In genomic region chrX:154374361-154375155, GRCh38 we compare ENCODE assay signal across 8 cellular contexts. TPM values are rescaled to one million over a fixed set of nuclear protein-coding genes. Genes with fewer than 3 reads are reported as not detected.
DNase-seq lines count a peak whose midpoint lies in the region; FAIRE-seq and TF ChIP-seq lines count a peak whose summit lies in the region.

Gene FLNA, minus strand, starts transcription at chrX:154374634. Its CDS starts 3,389 bp downstream, at chrX:154371245.

- FAIRE-seq in H1 (lab: Jason Lieb, UNC): no peak

- peak within 1 kb of the TSS in 1 of 4 experiments; percentile 13; a peak in 3 of 7 replicates for H3K9ac ChIP-seq in H1 (replicated peaks in 1 of 4; ENCODE audit: extremely low read depth in 1 of 4, low read depth in 3 of 4, low read length in 3 of 4)

- no peak within 1 kb of the TSS for H2BK15ac ChIP-seq in H1 (ENCODE audit: low read length)

- peaks cover 0 to 3% (median 0%) of the 10 kb centered on the region in 4 experiments; a peak in 2 of 7 replicates for H3K27me3 ChIP-seq in H1 (replicated peaks in 1 of 4; ENCODE audit: control insufficient read depth in 3 of 4, extremely low read depth in 1 of 4, insufficient read depth in 3 of 4, low read length in 3 of 4)
- no peaks in the 10 kb centered on the region for H3K27me3 ChIP-seq in mononuclear cell (ENCODE audit: insufficient read depth, low read length)
- H3K27me3 ChIP-seq in transverse colon: peaks cover 14% of the 10 kb centered on the region

- H3K18ac ChIP-seq in H1 (ENCODE audit: extremely low read depth, low read length): peak within 1 kb of the TSS; percentile 60

- peaks cover 0 to 4% (median 0%) of the 10 kb centered on the region in 4 experiments; a peak in 1 of 8 replicates for H3K36me3 ChIP-seq in H1 (ENCODE audit: control insufficient read depth in 2 of 4, insufficient read depth in 4 of 4, low read length in 3 of 4)
- H3K36me3 ChIP-seq in transverse colon: no peaks in the 10 kb centered on the region

- no peak within 1 kb of the TSS for H3K23ac ChIP-seq in H1 (ENCODE audit: insufficient read length)

- TF ChIP-seq EP300 in H1 (IDR thresholded peaks at IDR 0.05; ENCODE audit: borderline replicate concordance in 1 of 2, low read depth in 2 of 2, low read length in 2 of 2) (no peak), transverse colon (IDR thresholded peaks at IDR 0.05; ENCODE audit: low read depth) (no peak)

- peak within 1 kb of the TSS; percentile 72 for H2BK120ac ChIP-seq in H1 (replicated peaks; ENCODE audit: low read depth, low read length)

- no peak for TF ChIP-seq POLR2A in H1 (IDR thresholded peaks at IDR 0.05; ENCODE audit: control extremely low read depth in 1 of 2, low read depth in 2 of 2, low read length in 2 of 2)
- no peak for TF ChIP-seq POLR2A in transverse colon (IDR thresholded peaks at IDR 0.05)

- intact Hi-C loops in transverse colon (cut with DNase I; ENCODE audit: low total_unique reads): no loop called here

- POLR2A ChIA-PET in H1 (lab: Charles Lee; ENCODE audit: partially characterized antibody): interaction anchor here (1.1 to 5.7 kb wide), 10 partner anchors 9 to 142 kb away, joined by 3 to 96 read pairs (median 6); partner anchors contain the start of genes FAM3A and RPL10

- H4K8ac ChIP-seq in H1 (ENCODE audit: extremely low read depth, insufficient read depth, low read length): no peak within 1 kb of the TSS; the same call in 1 of the 2 replicates

- peak in 1 of 2 experiments; percentile 23; a peak in 1 of 4 replicates for TF ChIP-seq RAD21 in H1 (IDR thresholded peaks at IDR 0.05 in 1 of 2, conservative IDR thresholded peaks at IDR 0.05 in 1 of 2; ENCODE audit: low read depth in 2 of 2, low read length in 2 of 2)

- H4K20me1 ChIP-seq in H1 (replicated peaks in 1 of 2; ENCODE audit: control insufficient read depth in 1 of 2, insufficient read depth in 2 of 2, low read length in 2 of 2): no peaks in the 10 kb centered on the region

- TF ChIP-seq CTCF in H1 (IDR thresholded peaks at IDR 0.05; ENCODE audit: control extremely low read depth in 1 of 3, insufficient read depth in 1 of 3, low read depth in 1 of 3, low read length in 3 of 3) (peak in 1 of 3 experiments; percentile 25; a peak in 1 of 4 replicates), transverse colon (IDR thresholded peaks at IDR 0.05) (no peak)

- no peaks in the 10 kb centered on the region for H3K9me3 ChIP-seq in H1 (ENCODE audit: insufficient read depth in 2 of 2, low read depth in 1 of 2, low read length in 1 of 2)
- no peaks in the 10 kb centered on the region for H3K9me3 ChIP-seq in mononuclear cell (ENCODE audit: low read depth, low read length)
- H3K9me3 ChIP-seq in transverse colon: no peaks in the 10 kb centered on the region

- CTCF ChIA-PET in H1 (lab: Charles Lee; ENCODE audit: partially characterized antibody): interaction anchor here (0.7 to 2.6 kb wide), 10 partner anchors 8 to 160 kb away, joined by 3 to 29 read pairs (median 4); partner anchors contain the start of genes DNASE1L1 and RPL10

- peak within 1 kb of the TSS; percentile 45 to 65 for H3K4me2 ChIP-seq in H1 (ENCODE audit: insufficient read depth in 1 of 2, low read depth in 2 of 2, low read length in 2 of 2)

- H3K79me2 ChIP-seq in H1 (ENCODE audit: control insufficient read depth in 1 of 2, insufficient read depth in 2 of 2, low read length in 2 of 2): peaks cover 3 to 16% of the 10 kb centered on the region in 2 experiments; a peak in 3 of 4 replicates

- peak within 1 kb of the TSS; percentile 75; the same call in 1 of the 2 replicates for H2BK12ac ChIP-seq in H1 (ENCODE audit: low read depth, low read length)

- H3K4me3 ChIP-seq in H1 (ENCODE audit: extremely low read depth in 1 of 4, insufficient read depth in 2 of 4, low read depth in 3 of 4, low read length in 4 of 4) (peak within 1 kb of the TSS in 3 of 4 experiments; percentile 12 to 55 (median 29); a peak in 6 of 8 replicates), mononuclear cell (ENCODE audit: low read length) (no peak within 1 kb of the TSS), transverse colon (peak within 1 kb of the TSS; percentile 34 to 63 (median 49))

- in situ Hi-C loops in transverse colon (cut with MboI; ENCODE audit: low pct_ligation_motif_present in 1 of 4, low pct_unique_long_range_greater_than_20kb in 1 of 4, low sequenced_read_pairs in 3 of 4): no loop called here

- H3K4ac ChIP-seq in H1 (replicated peaks; ENCODE audit: insufficient read length, low read depth, low read length): peak within 1 kb of the TSS; percentile 38

- H2AFZ ChIP-seq in H1 (ENCODE audit: low read length): no peak within 1 kb of the TSS

- no peak within 1 kb of the TSS for H3K14ac ChIP-seq in H1 (ENCODE audit: insufficient read length)

- peak within 1 kb of the TSS; percentile 66; the same call in 1 of the 2 replicates for H2BK5ac ChIP-seq in H1 (ENCODE audit: low read depth, low read length)

- peak within 1 kb of the TSS; percentile 67; the same call in 1 of the 2 replicates for H2AK5ac ChIP-seq in H1 (ENCODE audit: low read depth, low read length)

- peak within 1 kb of the TSS; percentile 97 for H4K91ac ChIP-seq in H1 (replicated peaks; ENCODE audit: insufficient read length, low read length)

- H4K5ac ChIP-seq in H1 (ENCODE audit: insufficient read length, low read depth, low read length): peak within 1 kb of the TSS; percentile 15

- H3K4me1 ChIP-seq in H1 (replicated peaks in 1 of 4; ENCODE audit: control insufficient read depth in 3 of 4, insufficient read depth in 4 of 4, low read length in 3 of 4) (peaks cover 0 to 15% (median 9%) of the 10 kb centered on the region in 4 experiments; a peak in 6 of 7 replicates), mononuclear cell (ENCODE audit: insufficient read depth, low read length) (peaks cover 39% of the 10 kb centered on the region), transverse colon (peaks cover 0 to 24% (median 12%) of the 10 kb centered on the region in 4 donors)

- WGBS in H1 (ENCODE audit: extremely low coverage in 1 of 2, insufficient coverage in 1 of 2, insufficient read length in 1 of 2, insufficient replicate concordance in 2 of 2, low coverage in 1 of 2, low lambda C conversion rate in 2 of 2, missing lambda C conversion rate in 1 of 2), 2 experiments: 6% methylated on average over 13 of the region's 93 CpGs; no CpG with 5 or more reads in 1 of the 2 experiments
- WGBS in transverse colon (ENCODE audit: low coverage in 1 of 2), 2 donors: 62% methylated on average over 57 of the region's 93 CpGs; no CpG with 5 or more reads in 1 of the 2 donors

- H3K79me1 ChIP-seq in H1 (ENCODE audit: low read depth, low read length): no peaks in the 10 kb centered on the region

- peaks cover 5% of the 10 kb centered on the region; the same call in 1 of the 2 replicates for H3K23me2 ChIP-seq in H1 (ENCODE audit: low read depth, low read length)

- DNase-seq in activated T-cell treated with anti-CD3 and anti-CD28 coated beads for 48 hours (ENCODE audit: low read depth) (peak; percentile 41), RPMI8226 (peak; percentile 69), H1 (ENCODE audit: low read depth in 1 of 2, low spot score in 2 of 2) (peak in 1 of 2 experiments; percentile 61), transverse colon (peak; percentile 58), amniotic stem cell (lab: John Stamatoyannopoulos, UW) (no peak), putamen (ENCODE audit: low spot score) (no peak)
- no peak for DNase-seq in activated T-cell treated with anti-CD3 and anti-CD28 coated beads, Interleukin-2, amount 50 U/mL, for 1 hour

- H3K27ac ChIP-seq in H1 (ENCODE audit: low read depth, low read length) (no peak within 1 kb of the TSS), transverse colon (peak within 1 kb of the TSS; percentile 95 to 99 (median 97))

- H2BK20ac ChIP-seq in H1 (ENCODE audit: low read length): peak within 1 kb of the TSS; percentile 97; the same call in 1 of the 2 replicates

- H3K56ac ChIP-seq in H1 (replicated peaks; ENCODE audit: insufficient read length, low read depth, low read length): no peak within 1 kb of the TSS

TF ChIP-seq in H1, 55 proteins besides CTCF, POLR2A, EP300 and RAD21:
- no peak for TF ChIP-seq CEBPB (IDR thresholded peaks at IDR 0.05; ENCODE audit: low read depth, low read length)
- no peak for TF ChIP-seq KDM1A (IDR thresholded peaks at IDR 0.05; ENCODE audit: borderline replicate concordance, low read length)
- TF ChIP-seq E2F6 (IDR thresholded peaks at IDR 0.05): no peak
- no peak for TF ChIP-seq JUND (IDR thresholded peaks at IDR 0.05; ENCODE audit: low read length)
- TF ChIP-seq HDAC2 (IDR thresholded peaks at IDR 0.05; ENCODE audit: borderline replicate concordance in 1 of 2, low read depth in 2 of 2, low read length in 2 of 2): no peak
- no peak for TF ChIP-seq KDM5A (IDR thresholded peaks at IDR 0.05; ENCODE audit: low read length)
- peak; percentile 36 for TF ChIP-seq TAF7 (optimal IDR thresholded peaks at IDR 0.05; ENCODE audit: borderline replicate concordance, low read depth, low read length)
- no peak for TF ChIP-seq POU5F1 (IDR thresholded peaks at IDR 0.05; ENCODE audit: low read depth, low read length)
- no peak for TF ChIP-seq SIRT6 (IDR thresholded peaks at IDR 0.05; ENCODE audit: low read length)
- peak; percentile 57; the same call in 1 of the 2 replicates for TF ChIP-seq CREB1 (IDR thresholded peaks at IDR 0.05)
- TF ChIP-seq SAP30 (IDR thresholded peaks at IDR 0.05; ENCODE audit: insufficient read depth, insufficient replicate concordance, low read length): no peak
- TF ChIP-seq JUN (IDR thresholded peaks at IDR 0.05; ENCODE audit: low read depth, low read length): no peak
- no peak for TF ChIP-seq SIN3A (conservative IDR thresholded peaks at IDR 0.05 in 1 of 2, IDR thresholded peaks at IDR 0.05 in 1 of 2; ENCODE audit: low read depth in 1 of 2, low read length in 2 of 2)
- no peak for TF ChIP-seq CHD2 (IDR thresholded peaks at IDR 0.05; ENCODE audit: low read length)
TF ChIP-seq in H1: peak in this region for 2.

RNA-seq across cellular contexts. Expression of gene FLNA, which starts in this region (rescaled TPM):
- total RNA-seq in H1 (2021; fragmentation: NEBNext Ultra II Directional; extraction: Animal tissue kit (Norgen Biotek cat#: 25700)): 925 and 957 TPM in 2 replicates
- 315 and 451 TPM in 2 replicates for polyA plus RNA-seq in H1 (2011; rRNA removed)
- 251 TPM for polyA plus RNA-seq in H1 (2011; cell fraction: cytosol; rRNA removed)
- 1,759 TPM for polyA plus RNA-seq in H1 (2011; cell fraction: nucleus; rRNA removed)
- 767 to 1,094 TPM (median 1,076 TPM) in 4 replicates for polyA plus RNA-seq in H1 (2012, experiment 1 of 2)
- polyA plus RNA-seq in H1 (2012, experiment 2 of 2): 883 TPM
- polyA plus RNA-seq in H1 (2013, experiment 1 of 2): 705 TPM
- 715 TPM for polyA plus RNA-seq in H1 (2013, experiment 2 of 2)
- polyA minus RNA-seq in H1 (2011; rRNA and poly(A)+ RNA removed): 1,078 and 1,259 TPM in 2 replicates
- 972 TPM for polyA minus RNA-seq in H1 (2011; cell fraction: cytosol; rRNA and poly(A)+ RNA removed)
- 786 TPM for polyA minus RNA-seq in H1 (2011; cell fraction: nucleus; rRNA and poly(A)+ RNA removed)
- total RNA-seq in mononuclear cell (933 TPM), transverse colon (1,000 to 10,000 TPM in 2 of 4 donors, 100 to 1,000 TPM in 2; 632 to 3,163 (median 1,262) TPM)

Comparison
In these comparisons a context has a peak if more than half of its experiments do, and no peak if none do; other contexts are left out.
1. DNase-seq: peak in activated T-cell treated with anti-CD3 and anti-CD28 coated beads for 48 hours (single experiment), RPMI8226 (single experiment) and transverse colon (single experiment); none in activated T-cell treated with anti-CD3 and anti-CD28 coated beads, Interleukin-2, amount 50 U/mL, for 1 hour (single experiment), amniotic stem cell (single experiment) and putamen (single experiment).